17 cellular contexts compared by ENCODE assay signal in the genomic region with DNA sequence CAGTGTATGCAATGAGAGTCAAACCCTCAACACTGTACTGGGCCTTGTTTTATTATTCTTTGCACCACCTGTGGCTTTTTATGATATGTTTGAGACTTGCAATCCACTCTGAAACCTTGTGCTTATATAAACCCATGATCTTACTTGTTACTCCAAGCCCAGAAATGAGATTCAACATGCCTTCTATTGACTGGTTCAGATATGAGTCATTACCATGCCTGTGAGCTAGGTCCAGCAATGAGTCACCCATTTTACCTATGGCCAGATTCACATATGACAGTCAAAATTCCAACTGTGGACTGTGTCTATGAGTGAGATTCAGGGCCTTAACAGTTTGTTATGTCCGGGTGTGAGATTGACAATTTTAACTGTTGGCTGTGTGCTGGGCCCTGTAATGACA.
DNase-seq lines count a peak whose midpoint lies in the region; ATAC-seq and TF ChIP-seq lines count a peak whose summit lies in the region.
"Had no signal": no experiment of that assay in that cellular context is flagged by ENCODE, and none has a peak within 500 bp of the region (broad histone marks: within the 10 kb centered on the region; RNA-seq: fewer than 3 reads in every experiment).

No MANE protein-coding gene starts in this region.

- ATAC-seq in GM21737 (IDR thresholded peaks at IDR 0.05; ENCODE audit: unreplicated experiment): no peak
- ATAC-seq in effector memory CD8-positive, alpha-beta T cell (replicated peaks): no peak
- ATAC-seq: A549 had no signal

- H4K20me1 ChIP-seq in mammary epithelial cell (ENCODE audit: insufficient read depth, low read length): no peaks in the 10 kb centered on the region

- in situ Hi-C loops in ACHN (cut with HindIII; ENCODE audit: low pct_ligation_motif_present, low pct_unique_long_range_greater_than_20kb, low sequenced_read_pairs): no loop called here
- in situ Hi-C loops in mammary epithelial cell (cut with MboI; ENCODE audit: low sequenced_read_pairs in 2 of 2): no loop called here

- no peaks in the 10 kb centered on the region for H3K9me3 ChIP-seq in mammary epithelial cell (replicated peaks; ENCODE audit: insufficient read depth, low read length)
- H3K9me3 ChIP-seq: A549, SJSA1 had no signal

- H3K36me3 ChIP-seq in mammary epithelial cell (ENCODE audit: insufficient read depth, low read length): no peaks in the 10 kb centered on the region
- H3K36me3 ChIP-seq: SJSA1 had no signal

- H3K4me3 Mint-ChIP-seq in effector memory CD8-positive, alpha-beta T cell: no peak overlapping the region
- H3K4me3 Mint-ChIP-seq in activated T-helper 1 cell treated with anti-CD3 and anti-CD28 coated beads, Interleukin-12 subunit alpha, Interleukin-12 subunit beta, Interleukin-2, Interleukin-4 antibody, amounts not matched to agents 30 ng/mL and 10 ng/mL and 1 ng/mL, durations not matched to agents 14 hours and 24 hours and 36 hours: no peak overlapping the region

- H3K27me3 ChIP-seq in mammary epithelial cell (ENCODE audit: insufficient read depth, low read length): no peaks in the 10 kb centered on the region
- H3K27me3 ChIP-seq: SJSA1 had no signal

- H3K27ac ChIP-seq in mammary epithelial cell (ENCODE audit: insufficient read depth, low read depth, low read length): peak overlapping the region; percentile 74
- H3K27ac ChIP-seq: A549, SJSA1 had no signal

- DNase-seq in ACHN (peak; percentile 17), M059J (ENCODE audit: low read depth) (peak; percentile 1), mammary epithelial cell (peak; percentile 85), iris pigment epithelial cell (ENCODE audit: low read depth) (peak; percentile 3), NK-92 (lab: John Stamatoyannopoulos, UW; ENCODE audit: unreplicated experiment) (no peak)
- DNase-seq in effector memory CD8-positive, alpha-beta T cell: no peak
- no peak for DNase-seq in activated T-helper 1 cell treated with anti-CD3 and anti-CD28 coated beads, Interleukin-12 subunit alpha, Interleukin-12 subunit beta, Interleukin-2, Interleukin-4 antibody, amounts not matched to agents 30 ng/mL and 10 ng/mL and 1 ng/mL, durations not matched to agents 14 hours and 24 hours and 36 hours (ENCODE audit: low spot score)
- DNase-seq: IMR-90, Karpas-422, NCI-H1105, NCI-H1694, NCI-H2227 treated with DMSO at 0.1 percent for 48 hours, NCI-H524, RPMI8226 had no signal

- no TSS peak for BruUV-seq in mammary epithelial cell (replicated peaks; lab: Mats Ljungman, UMichigan)

- peak overlapping the region; percentile 27 for H3K4me2 ChIP-seq in mammary epithelial cell (ENCODE audit: insufficient read depth, low read depth, low read length)
- H3K4me2 ChIP-seq: A549 had no signal

- H3K79me2 ChIP-seq in mammary epithelial cell (ENCODE audit: insufficient read depth, low read length): no peaks in the 10 kb centered on the region

- intact Hi-C loops in mammary epithelial cell (cut with micrococcal nuclease): loop anchor here (1.0 to 5.0 kb wide), 3 partner anchors 87 to 171 kb away; no protein-coding TSS in a partner anchor
- intact Hi-C loops in activated T-helper 1 cell treated with anti-CD3 and anti-CD28 coated beads, Interleukin-12 subunit alpha, Interleukin-12 subunit beta, Interleukin-2, Interleukin-4 antibody, amounts not matched to agents 30 ng/mL and 10 ng/mL and 1 ng/mL, durations not matched to agents 14 hours and 24 hours and 36 hours (cut with micrococcal nuclease): no loop called here

- no peak overlapping the region for H3K4me3 ChIP-seq in mammary epithelial cell (replicated peaks in 1 of 3; ENCODE audit: insufficient read depth in 1 of 3, low read depth in 2 of 3, low read length in 3 of 3)
- H3K4me3 ChIP-seq: A549, SJSA1 had no signal

- no peaks in the 10 kb centered on the region for H3K27me3 Mint-ChIP-seq in effector memory CD8-positive, alpha-beta T cell
- H3K27me3 Mint-ChIP-seq in activated T-helper 1 cell treated with anti-CD3 and anti-CD28 coated beads, Interleukin-12 subunit alpha, Interleukin-12 subunit beta, Interleukin-2, Interleukin-4 antibody, amounts not matched to agents 30 ng/mL and 10 ng/mL and 1 ng/mL, durations not matched to agents 14 hours and 24 hours and 36 hours (ENCODE audit: insufficient read depth): no peaks in the 10 kb centered on the region

- H3K4me1 Mint-ChIP-seq in effector memory CD8-positive, alpha-beta T cell (ENCODE audit: low read depth in 2 of 2): no peaks in the 10 kb centered on the region
- H3K4me1 Mint-ChIP-seq in activated T-helper 1 cell treated with anti-CD3 and anti-CD28 coated beads, Interleukin-12 subunit alpha, Interleukin-12 subunit beta, Interleukin-2, Interleukin-4 antibody, amounts not matched to agents 30 ng/mL and 10 ng/mL and 1 ng/mL, durations not matched to agents 14 hours and 24 hours and 36 hours (ENCODE audit: low read depth): no peaks in the 10 kb centered on the region

- no peak for TF ChIP-seq CTCF in mammary epithelial cell (conservative IDR thresholded peaks at IDR 0.05 in 1 of 2, IDR thresholded peaks at IDR 0.05 in 1 of 2; ENCODE audit: extremely low read depth in 1 of 2, insufficient read depth in 1 of 2, low read depth in 1 of 2, low read length in 2 of 2)

- H3K9me3 Mint-ChIP-seq in effector memory CD8-positive, alpha-beta T cell: peaks cover 11 to 21% of the 10 kb centered on the region in 2 donors
- peaks cover 35% of the 10 kb centered on the region for H3K9me3 Mint-ChIP-seq in activated T-helper 1 cell treated with anti-CD3 and anti-CD28 coated beads, Interleukin-12 subunit alpha, Interleukin-12 subunit beta, Interleukin-2, Interleukin-4 antibody, amounts not matched to agents 30 ng/mL and 10 ng/mL and 1 ng/mL, durations not matched to agents 14 hours and 24 hours and 36 hours

- WGBS in mammary epithelial cell (ENCODE audit: low coverage, missing lambda C conversion rate): 0% methylated on average over 1 of the region's 1 CpG

- H3K27ac Mint-ChIP-seq in effector memory CD8-positive, alpha-beta T cell: no peak overlapping the region
- no peak overlapping the region for H3K27ac Mint-ChIP-seq in activated T-helper 1 cell treated with anti-CD3 and anti-CD28 coated beads, Interleukin-12 subunit alpha, Interleukin-12 subunit beta, Interleukin-2, Interleukin-4 antibody, amounts not matched to agents 30 ng/mL and 10 ng/mL and 1 ng/mL, durations not matched to agents 14 hours and 24 hours and 36 hours

- CTCF ChIA-PET in mammary epithelial cell (lab: Charles Lee; ENCODE audit: low non-redundant PET): interaction anchor here (0.7 to 0.8 kb wide), 2 partner anchors 60 to 72 kb away, joined by 6 to 8 read pairs; no protein-coding TSS in a partner anchor

- dilution Hi-C loops in mammary epithelial cell (cut with HindIII; ENCODE audit: low sequenced_read_pairs): loop anchor here (5.0 kb wide), 1 partner anchor 77 kb away; no protein-coding TSS in a partner anchor

- peaks cover 50% of the 10 kb centered on the region for H3K4me1 ChIP-seq in mammary epithelial cell (ENCODE audit: insufficient read depth, low read length)
- H3K4me1 ChIP-seq: A549, SJSA1 had no signal

- no peak overlapping the region for H2AFZ ChIP-seq in mammary epithelial cell (ENCODE audit: low read depth, low read length)

- H3K36me3 Mint-ChIP-seq in effector memory CD8-positive, alpha-beta T cell (ENCODE audit: insufficient read depth): no peaks in the 10 kb centered on the region
- H3K36me3 Mint-ChIP-seq in activated T-helper 1 cell treated with anti-CD3 and anti-CD28 coated beads, Interleukin-12 subunit alpha, Interleukin-12 subunit beta, Interleukin-2, Interleukin-4 antibody, amounts not matched to agents 30 ng/mL and 10 ng/mL and 1 ng/mL, durations not matched to agents 14 hours and 24 hours and 36 hours (ENCODE audit: low read depth): no peaks in the 10 kb centered on the region

- peak overlapping the region; percentile 2 for H3K9ac ChIP-seq in mammary epithelial cell (ENCODE audit: insufficient read depth, low read length)

Comparison
In these comparisons a context has a peak if more than half of its experiments do, and no peak if none do; other contexts are left out.
1. DNase-seq: peak in ACHN (single experiment), M059J (single experiment), mammary epithelial cell (single experiment) and iris pigment epithelial cell (single experiment); none in effector memory CD8-positive, alpha-beta T cell (0 of 3), activated T-helper 1 cell treated with anti-CD3 and anti-CD28 coated beads, Interleukin-12 subunit alpha, Interleukin-12 subunit beta, Interleukin-2, Interleukin-4 antibody, amounts not matched to agents 30 ng/mL and 10 ng/mL and 1 ng/mL, durations not matched to agents 14 hours and 24 hours and 36 hours (single experiment) and NK-92 (single experiment).